In genomic region chr5:172497591-172498255, GRCh38 we compare ENCODE assay signal across 21 cellular contexts. TPM values are rescaled to one million over a fixed set of nuclear protein-coding genes. Genes with fewer than 3 reads are reported as not detected.
A peak's percentile ranks its signal among the peaks of the same experiment; 100 is the strongest.
DNase-seq lines count a peak whose midpoint lies in the region; ATAC-seq and TF ChIP-seq lines count a peak whose summit lies in the region.
"Had no signal": no experiment of that assay in that cellular context is flagged by ENCODE, and none has a peak within 500 bp of the region (broad histone marks: within the 10 kb centered on the region; RNA-seq: fewer than 3 reads in every experiment).

No MANE protein-coding gene starts in this region.

- intact Hi-C loops in colonic mucosa (cut with DNase I) (no loop called here), testis (cut with DNase I; ENCODE audit: low total_unique reads) (no loop called here), spleen (cut with DNase I; ENCODE audit: low total_unique reads) (no loop called here)

- peak; percentile 4 for DNase-seq in activated naive CD8-positive, alpha-beta T cell treated with anti-CD3 and anti-CD28 coated beads, Interleukin-2, amount 10 ng/mL, durations not matched to agents 7 days and 5 days
- no peak for DNase-seq in activated naive CD8-positive, alpha-beta T cell treated with anti-CD3 and anti-CD28 coated beads, Interleukin-2, amount 50 U/mL, for 24 hours
- DNase-seq in colonic mucosa (peak; percentile 12), mesenteric fat pad (ENCODE audit: low spot score) (peak; percentile 83), testis (peak; percentile 3), chondrocyte (ENCODE audit: low spot score) (no peak), spleen (no peak)
- DNase-seq: activated CD4-positive, alpha-beta T cell treated with anti-CD3 and anti-CD28 coated beads for 4 hours; body of pancreas; DND-41; effector memory CD4-positive, alpha-beta T cell; immature natural killer cell; lower lobe of right lung; NCI-H1436 treated with DMSO at 0.1 percent for 48 hours; NCI-H510A; NK-92 treated with Interleukin-12 subunit alpha and Interleukin-12 subunit beta, amount 100 ng/mL, for 24 hours; small intestine; T-helper 2 cell had no signal

- H3K4me3 Mint-ChIP-seq in activated naive CD8-positive, alpha-beta T cell treated with anti-CD3 and anti-CD28 coated beads, Interleukin-2, amount 10 ng/mL, durations not matched to agents 7 days and 5 days: no peak overlapping the region
- H3K4me3 Mint-ChIP-seq in activated naive CD8-positive, alpha-beta T cell treated with anti-CD3 and anti-CD28 coated beads, Interleukin-2, amount 50 U/mL, for 24 hours: no peak overlapping the region
- H3K4me3 Mint-ChIP-seq in chondrocyte (ENCODE audit: unreplicated experiment): no peak overlapping the region

- no peak overlapping the region for H3K27ac Mint-ChIP-seq in activated naive CD8-positive, alpha-beta T cell treated with anti-CD3 and anti-CD28 coated beads, Interleukin-2, amount 10 ng/mL, durations not matched to agents 7 days and 5 days
- no peak overlapping the region for H3K27ac Mint-ChIP-seq in activated naive CD8-positive, alpha-beta T cell treated with anti-CD3 and anti-CD28 coated beads, Interleukin-2, amount 50 U/mL, for 24 hours
- H3K27ac Mint-ChIP-seq in chondrocyte (ENCODE audit: unreplicated experiment): no peak overlapping the region
- H3K27ac Mint-ChIP-seq: immature natural killer cell had no signal

- no peaks in the 10 kb centered on the region for H3K9me3 Mint-ChIP-seq in activated naive CD8-positive, alpha-beta T cell treated with anti-CD3 and anti-CD28 coated beads, Interleukin-2, amount 10 ng/mL, durations not matched to agents 7 days and 5 days
- no peaks in the 10 kb centered on the region for H3K9me3 Mint-ChIP-seq in activated naive CD8-positive, alpha-beta T cell treated with anti-CD3 and anti-CD28 coated beads, Interleukin-2, amount 50 U/mL, for 24 hours
- H3K9me3 Mint-ChIP-seq in chondrocyte (ENCODE audit: low read depth): peaks cover 4% of the 10 kb centered on the region
- H3K9me3 Mint-ChIP-seq: immature natural killer cell had no signal

- no peaks in the 10 kb centered on the region for H3K36me3 Mint-ChIP-seq in activated naive CD8-positive, alpha-beta T cell treated with anti-CD3 and anti-CD28 coated beads, Interleukin-2, amount 10 ng/mL, durations not matched to agents 7 days and 5 days
- no peaks in the 10 kb centered on the region for H3K36me3 Mint-ChIP-seq in activated naive CD8-positive, alpha-beta T cell treated with anti-CD3 and anti-CD28 coated beads, Interleukin-2, amount 50 U/mL, for 24 hours (ENCODE audit: low read depth)
- H3K36me3 Mint-ChIP-seq in chondrocyte (ENCODE audit: low read depth): peaks cover 1% of the 10 kb centered on the region
- H3K36me3 Mint-ChIP-seq: immature natural killer cell had no signal

- no peak overlapping the region for H3K9ac ChIP-seq in colonic mucosa (ENCODE audit: low read depth in 2 of 2, low read length in 2 of 2)

- H3K9me3 ChIP-seq in colonic mucosa (no peaks in the 10 kb centered on the region), testis (no peaks in the 10 kb centered on the region), spleen (peaks cover 0 to 2% (median 0%) of the 10 kb centered on the region in 8 donors)
- H3K9me3 ChIP-seq: body of pancreas, lower lobe of right lung had no signal

- POLR2A ChIA-PET in activated naive CD8-positive, alpha-beta T cell treated with anti-CD3 and anti-CD28 coated beads, Interleukin-2, amount 10 ng/mL, durations not matched to agents 7 days and 5 days (lab: Charles Lee): no interaction called here

- H3K4me1 ChIP-seq in colonic mucosa (no peaks in the 10 kb centered on the region), testis (no peaks in the 10 kb centered on the region), spleen (peaks cover 0 to 15% (median 7%) of the 10 kb centered on the region in 6 donors)
- H3K4me1 ChIP-seq: body of pancreas had no signal

- H3K27ac ChIP-seq in colonic mucosa (no peak overlapping the region), testis (no peak overlapping the region), spleen (no peak overlapping the region)

- H3K4me3 ChIP-seq in colonic mucosa (no peak overlapping the region), testis (no peak overlapping the region), spleen (no peak overlapping the region)
- H3K4me3 ChIP-seq: body of pancreas, GM12878, lower lobe of right lung had no signal

- H3K36me3 ChIP-seq in colonic mucosa: no peaks in the 10 kb centered on the region
- no peaks in the 10 kb centered on the region for H3K36me3 ChIP-seq in testis (ENCODE audit: low read depth, missing control alignments)
- H3K36me3 ChIP-seq in spleen: no peaks in the 10 kb centered on the region
- H3K36me3 ChIP-seq: lower lobe of right lung had no signal

- peaks cover 2% of the 10 kb centered on the region for H3K4me1 Mint-ChIP-seq in activated naive CD8-positive, alpha-beta T cell treated with anti-CD3 and anti-CD28 coated beads, Interleukin-2, amount 10 ng/mL, durations not matched to agents 7 days and 5 days
- no peaks in the 10 kb centered on the region for H3K4me1 Mint-ChIP-seq in activated naive CD8-positive, alpha-beta T cell treated with anti-CD3 and anti-CD28 coated beads, Interleukin-2, amount 50 U/mL, for 24 hours
- peaks cover 10% of the 10 kb centered on the region for H3K4me1 Mint-ChIP-seq in chondrocyte (ENCODE audit: low read depth)

- ATAC-seq in activated naive CD8-positive, alpha-beta T cell treated with anti-CD3 and anti-CD28 coated beads, Interleukin-2, amount 10 ng/mL, durations not matched to agents 7 days and 5 days (ENCODE audit: low read depth): no peak
- no peak for ATAC-seq in activated naive CD8-positive, alpha-beta T cell treated with anti-CD3 and anti-CD28 coated beads, Interleukin-2, amount 50 U/mL, for 24 hours
- ATAC-seq in GM21529 (IDR thresholded peaks at IDR 0.05; ENCODE audit: unreplicated experiment): no peak
- ATAC-seq: body of pancreas, esophagus mucosa, GM12878 had no signal

- H3K27me3 Mint-ChIP-seq in activated naive CD8-positive, alpha-beta T cell treated with anti-CD3 and anti-CD28 coated beads, Interleukin-2, amount 10 ng/mL, durations not matched to agents 7 days and 5 days: peaks cover 10% of the 10 kb centered on the region
- H3K27me3 Mint-ChIP-seq in activated naive CD8-positive, alpha-beta T cell treated with anti-CD3 and anti-CD28 coated beads, Interleukin-2, amount 50 U/mL, for 24 hours: peaks cover 9% of the 10 kb centered on the region
- H3K27me3 Mint-ChIP-seq in chondrocyte (ENCODE audit: low read depth): peaks cover 26% of the 10 kb centered on the region

- TF ChIP-seq POLR2A in testis (IDR thresholded peaks at IDR 0.05): no peak
- TF ChIP-seq POLR2A in spleen (IDR thresholded peaks at IDR 0.05): no peak

- no peak for TF ChIP-seq CTCF in colonic mucosa (IDR thresholded peaks at IDR 0.05)
- TF ChIP-seq CTCF in testis (IDR thresholded peaks at IDR 0.05): no peak
- no peak for TF ChIP-seq CTCF in chondrocyte (IDR thresholded peaks at IDR 0.05)
- TF ChIP-seq CTCF in spleen (IDR thresholded peaks at IDR 0.05 in 8 of 11, conservative IDR thresholded peaks at IDR 0.05 in 3 of 11): no peak

- 93 to 98% methylated on average over 14 of the region's 14 CpGs for WGBS in testis, 2 donors
- WGBS in spleen, 5 donors: 84 to 95% (median 93%) methylated on average over 14 of the region's 14 CpGs

- H3K27me3 ChIP-seq in colonic mucosa: no peaks in the 10 kb centered on the region
- H3K27me3 ChIP-seq in testis: no peaks in the 10 kb centered on the region
- H3K27me3 ChIP-seq in spleen (replicated peaks in 1 of 7): peaks cover 0 to 14% (median 0%) of the 10 kb centered on the region in 7 donors
- H3K27me3 ChIP-seq: body of pancreas had no signal

RNA-seq across cellular contexts. Expression of gene SH3PXD2B, which starts 43.4 kb away (rescaled TPM):
- total RNA-seq in activated naive CD8-positive, alpha-beta T cell treated with anti-CD3 and anti-CD28 coated beads, Interleukin-2, amount 10 ng/mL, durations not matched to agents 7 days and 5 days: under 1 TPM; 0.28 to 0.42 TPM
- total RNA-seq in colonic mucosa (10 to 100 TPM; 12.2 to 13.2 TPM), mesenteric fat pad (56.6 TPM), testis (10 to 100 TPM; 18.3 to 29.4 TPM), chondrocyte (48.9 to 81.1 TPM (median 75.7 TPM) in 3 replicates), spleen (10 to 100 TPM in 5 of 7 donors, 1 to 10 TPM in 2; 5.2 to 31.8 (median 19.8) TPM)
- polyA plus RNA-seq in testis (ENCODE audit: insufficient read depth, low read depth, low replicate concordance) (20.2 TPM), spleen (1 to 10 TPM; 2.0 to 2.7 (median 2.4) TPM)
- polyA plus RNA-seq: immature natural killer cell had no signal

Comparison
In these comparisons a context has a peak if more than half of its experiments do, and no peak if none do; other contexts are left out.
1. DNase-seq: peak in activated naive CD8-positive, alpha-beta T cell treated with anti-CD3 and anti-CD28 coated beads, Interleukin-2, amount 10 ng/mL, durations not matched to agents 7 days and 5 days (single experiment), colonic mucosa (single experiment), mesenteric fat pad (single experiment) and testis (single experiment); none in activated naive CD8-positive, alpha-beta T cell treated with anti-CD3 and anti-CD28 coated beads, Interleukin-2, amount 50 U/mL, for 24 hours (single experiment), chondrocyte (single experiment) and spleen (single experiment).
2. RNA of gene SH3PXD2B, which starts 43.4 kb away (total RNA-seq): 48.9 to 81.1 TPM in chondrocyte, 56.6 TPM in mesenteric fat pad (single experiment), 18.3 to 29.4 TPM in testis, 5.2 to 31.8 TPM in spleen and 12.2 to 13.2 TPM in colonic mucosa; 0.28 to 0.42 TPM in activated naive CD8-positive, alpha-beta T cell treated with anti-CD3 and anti-CD28 coated beads, Interleukin-2, amount 10 ng/mL, durations not matched to agents 7 days and 5 days; every median in the first group is over 4 times any median in the second.